1 cellular context compared by ENCODE assay signal in the genomic region with DNA sequence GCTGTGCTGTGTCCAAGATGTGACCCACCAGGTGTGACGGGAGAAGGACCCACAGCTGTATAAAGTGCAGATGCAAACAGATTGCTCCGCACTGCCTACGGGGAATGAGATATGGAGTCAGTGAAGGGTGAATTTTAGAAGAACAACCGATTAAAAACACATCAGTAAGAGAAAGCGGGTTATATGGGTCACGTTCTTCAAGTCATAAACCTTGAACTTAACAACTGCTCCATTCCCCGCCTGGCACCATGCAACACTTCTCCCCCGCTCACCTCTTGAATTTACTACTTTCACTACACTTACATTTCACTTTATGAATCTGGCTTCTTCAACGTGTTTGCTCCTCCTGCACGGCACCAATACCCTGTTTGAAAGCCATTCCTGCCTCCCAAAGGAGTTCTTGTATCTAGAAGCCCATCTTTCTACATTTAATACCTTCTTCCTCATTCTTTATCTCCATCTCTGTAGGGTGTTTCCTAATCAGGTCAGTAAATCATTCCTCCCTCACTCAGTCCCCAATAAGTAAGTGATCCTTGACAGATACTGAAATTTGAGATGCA.
TF ChIP-seq lines count a peak whose summit lies in the region.

No MANE protein-coding gene starts in this region.

TF ChIP-seq in IMR-90, 13 proteins besides CTCF, POLR2A, EP300 and RAD21 (continued from another document):
- TF ChIP-seq, protein P1, sequence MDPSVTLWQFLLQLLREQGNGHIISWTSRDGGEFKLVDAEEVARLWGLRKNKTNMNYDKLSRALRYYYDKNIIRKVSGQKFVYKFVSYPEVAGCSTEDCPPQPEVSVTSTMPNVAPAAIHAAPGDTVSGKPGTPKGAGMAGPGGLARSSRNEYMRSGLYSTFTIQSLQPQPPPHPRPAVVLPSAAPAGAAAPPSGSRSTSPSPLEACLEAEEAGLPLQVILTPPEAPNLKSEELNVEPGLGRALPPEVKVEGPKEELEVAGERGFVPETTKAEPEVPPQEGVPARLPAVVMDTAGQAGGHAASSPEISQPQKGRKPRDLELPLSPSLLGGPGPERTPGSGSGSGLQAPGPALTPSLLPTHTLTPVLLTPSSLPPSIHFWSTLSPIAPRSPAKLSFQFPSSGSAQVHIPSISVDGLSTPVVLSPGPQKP (IDR thresholded peaks at IDR 0.05; ENCODE audit: borderline replicate concordance, low read depth, low read length), result no peak
- TF ChIP-seq MAZ (IDR thresholded peaks at IDR 0.05; ENCODE audit: borderline replicate concordance, low read depth, low read length), result no peak
- no peak for TF ChIP-seq RFX5 (IDR thresholded peaks at IDR 0.05; ENCODE audit: low read depth, low read length)
- no peak for TF ChIP-seq RCOR1 (IDR thresholded peaks at IDR 0.05; ENCODE audit: insufficient replicate concordance, low read length)
- no peak for TF ChIP-seq SMC3 (IDR thresholded peaks at IDR 0.05; ENCODE audit: low read depth, low read length)
- TF ChIP-seq MXI1 (IDR thresholded peaks at IDR 0.05; ENCODE audit: borderline replicate concordance, low read depth, low read length), result no peak
- TF ChIP-seq FOS (IDR thresholded peaks at IDR 0.05; ENCODE audit: low read depth, low read length), result no peak
- TF ChIP-seq MAFK (IDR thresholded peaks at IDR 0.05; ENCODE audit: low read depth, low read length), result no peak
- TF ChIP-seq, protein P2, sequence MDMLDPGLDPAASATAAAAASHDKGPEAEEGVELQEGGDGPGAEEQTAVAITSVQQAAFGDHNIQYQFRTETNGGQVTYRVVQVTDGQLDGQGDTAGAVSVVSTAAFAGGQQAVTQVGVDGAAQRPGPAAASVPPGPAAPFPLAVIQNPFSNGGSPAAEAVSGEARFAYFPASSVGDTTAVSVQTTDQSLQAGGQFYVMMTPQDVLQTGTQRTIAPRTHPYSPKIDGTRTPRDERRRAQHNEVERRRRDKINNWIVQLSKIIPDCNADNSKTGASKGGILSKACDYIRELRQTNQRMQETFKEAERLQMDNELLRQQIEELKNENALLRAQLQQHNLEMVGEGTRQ (IDR thresholded peaks at IDR 0.05; ENCODE audit: low read depth, low read length), result no peak
